In the genomic region with DNA sequence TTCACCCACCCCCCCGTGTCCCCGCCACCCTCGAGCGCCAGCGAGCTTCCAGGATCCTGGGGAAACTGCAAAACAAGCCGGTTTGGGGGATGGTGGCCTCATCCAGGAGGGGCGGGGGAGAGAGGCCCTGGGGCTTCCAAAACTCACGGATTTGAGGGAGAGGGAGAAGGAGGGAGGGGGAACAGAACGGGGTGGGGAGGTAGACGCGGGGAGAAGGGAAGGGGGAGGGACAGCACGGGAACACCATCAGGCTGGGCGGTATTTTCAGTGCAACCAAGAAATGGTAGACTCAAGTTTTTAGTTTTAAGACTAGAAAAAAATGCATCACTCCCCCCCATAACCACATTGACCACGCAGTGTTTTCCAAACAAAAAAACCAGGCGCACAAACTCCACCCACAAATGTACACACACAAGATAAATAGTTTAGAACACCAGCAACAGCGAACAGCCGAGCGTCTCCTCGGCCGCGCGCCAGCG, we compare ENCODE assay signal across 6 cellular contexts. TPM values are rescaled to one million over a fixed set of nuclear protein-coding genes. Genes with fewer than 3 reads are reported as not detected.
DNase-seq lines count a peak whose midpoint lies in the region; ATAC-seq and TF ChIP-seq lines count a peak whose summit lies in the region.

No MANE protein-coding gene starts in this region.

- TF ChIP-seq CTCF in VCaP (conservative IDR thresholded peaks at IDR 0.05): no peak
- TF ChIP-seq CTCF in right lobe of liver (IDR thresholded peaks at IDR 0.05): no peak

- DNase-seq in ELR (ENCODE audit: low read depth) (peak; percentile 32), right lobe of liver (peak in 1 of 3 donors; percentile 21), COLO668 (lab: John Stamatoyannopoulos, UW; ENCODE audit: unreplicated experiment) (no peak), SIG-M5 treated with dmso at 0.1 percent for 504 hours (lab: John Stamatoyannopoulos, UW; ENCODE audit: unreplicated experiment) (no peak)
- no peak for DNase-seq in stimulated activated naive CD4-positive, alpha-beta T cell treated with Interleukin-2 at 50 U/mL for 16 hours (lab: John Stamatoyannopoulos, UW)

- TF ChIP-seq POLR2A in right lobe of liver (IDR thresholded peaks at IDR 0.05): no peak

- H3K27ac ChIP-seq in VCaP (peak overlapping the region; percentile 96), right lobe of liver (peak overlapping the region in 2 of 3 donors; percentile 47)

- no peaks in the 10 kb centered on the region for H3K9me3 ChIP-seq in right lobe of liver

- H3K4me3 ChIP-seq in right lobe of liver: peak overlapping the region; percentile 31 to 44 (median 36)

- no peaks in the 10 kb centered on the region for H3K36me3 ChIP-seq in right lobe of liver

- peaks cover 0 to 15% (median under 1%) of the 10 kb centered on the region in 4 donors for H3K4me1 ChIP-seq in right lobe of liver

- H3K27me3 ChIP-seq in right lobe of liver: peaks cover 0 to 20% of the 10 kb centered on the region in 2 donors

- intact Hi-C loops in right lobe of liver (cut with DNase I): loop anchor here in 1 of 2 donors (10.0 kb wide), 1 partner anchor 104 kb away; no protein-coding TSS in a partner anchor

- peak in 2 of 4 donors; percentile 3 to 63 for ATAC-seq in right lobe of liver

- 2% methylated on average over 15 of the region's 23 CpGs for WGBS in right lobe of liver (ENCODE audit: insufficient coverage, low coverage, low lambda C conversion rate, missing lambda C conversion rate)

RNA-seq across cellular contexts. Expression of gene NRARP, which starts 1.4 kb away (rescaled TPM):
- total RNA-seq in right lobe of liver: 1 to 10 TPM in 3 of 6 experiments, under 1 TPM in 3; 0.57 to 2.3 (median 0.98) TPM

RNA-seq across cellular contexts. Expression of gene TOR4A, which starts 23.1 kb away (rescaled TPM):
- 1 to 10 TPM; 2.2 to 4.9 (median 3.7) TPM for total RNA-seq in right lobe of liver

RNA-seq across cellular contexts. Expression of gene NELFB, which starts 45.5 kb away (rescaled TPM):
- 10 to 100 TPM; 15.6 to 21.6 (median 20.1) TPM for total RNA-seq in right lobe of liver

RNA-seq across cellular contexts. Expression of gene STPG3, which starts 49.6 kb away (rescaled TPM):
- total RNA-seq in right lobe of liver: not detected

RNA-seq across cellular contexts. Expression of gene TUBB4B, which starts 59.6 kb away (rescaled TPM):
- 100 to 1,000 TPM in 5 of 6 experiments, 10 to 100 TPM in 1; 88.4 to 274 (median 124) TPM for total RNA-seq in right lobe of liver
